ENCODE assay signal across 12 cellular contexts in genomic region chr1:184483101-184483813, GRCh38.
A peak's percentile ranks its signal among the peaks of the same experiment; 100 is the strongest.
DNase-seq lines count a peak whose midpoint lies in the region; ATAC-seq, FAIRE-seq and TF ChIP-seq lines count a peak whose summit lies in the region.
"Had no signal": no experiment of that assay in that cellular context is flagged by ENCODE, and none has a peak within 500 bp of the region (broad histone marks: within the 10 kb centered on the region; RNA-seq: fewer than 3 reads in every experiment).

No MANE protein-coding gene starts in this region.

- H3K27ac Mint-ChIP-seq in dendritic cell treated with granulocyte-macrophage colony-stimulating factor and Interleukin-4, amounts not matched to agents 40 ng/mL and 50 ng/mL, for 4 days: peak overlapping the region; percentile 75
- H3K27ac Mint-ChIP-seq in mesothelial cell of epicardium: peak overlapping the region; percentile 10
- H3K27ac Mint-ChIP-seq: activated naive CD4-positive, alpha-beta T cell treated with anti-CD3 and anti-CD28 coated beads, Interleukin-2, amount 50 U/mL, for 24 hours had no signal

- no peaks in the 10 kb centered on the region for H3K9me3 ChIP-seq in AG04450 (ENCODE audit: control insufficient read depth, insufficient read depth, low read length)
- H3K9me3 ChIP-seq: mucosa of descending colon had no signal

- POLR2A ChIA-PET in AG04450 (lab: Yijun Ruan, JAX): no interaction called here

- no peaks in the 10 kb centered on the region for H3K27me3 Mint-ChIP-seq in dendritic cell treated with granulocyte-macrophage colony-stimulating factor and Interleukin-4, amounts not matched to agents 40 ng/mL and 50 ng/mL, for 4 days
- H3K27me3 Mint-ChIP-seq in mesothelial cell of epicardium (ENCODE audit: low read depth): no peaks in the 10 kb centered on the region

- H3K27me3 ChIP-seq in AG04450 (ENCODE audit: control insufficient read depth, insufficient read depth, low read length): no peaks in the 10 kb centered on the region
- H3K27me3 ChIP-seq: BLaER1 treated with 17β-estradiol and CSF1 and Interleukin-3, amounts not matched to agents 10 nM and 100 nM had no signal

- H3K9me3 Mint-ChIP-seq in dendritic cell treated with granulocyte-macrophage colony-stimulating factor and Interleukin-4, amounts not matched to agents 40 ng/mL and 50 ng/mL, for 4 days: no peaks in the 10 kb centered on the region
- H3K9me3 Mint-ChIP-seq in mesothelial cell of epicardium: no peaks in the 10 kb centered on the region
- H3K9me3 Mint-ChIP-seq: activated naive CD4-positive, alpha-beta T cell treated with anti-CD3 and anti-CD28 coated beads, Interleukin-2, amount 50 U/mL, for 24 hours had no signal

- intact Hi-C loops in dendritic cell treated with granulocyte-macrophage colony-stimulating factor and Interleukin-4, amounts not matched to agents 40 ng/mL and 50 ng/mL, for 4 days (cut with micrococcal nuclease): loop anchor here (10.0 kb wide), 1 partner anchor 98 kb away; the partner anchor contains the start of gene C1orf21

- 0 out of 2 replicates have a peak, but pooled peaks have one; percentile 6 for TF ChIP-seq CTCF in AG04450 (IDR thresholded peaks at IDR 0.05; ENCODE audit: low read depth, low read length)
- TF ChIP-seq CTCF in LNCAP (IDR thresholded peaks at IDR 0.05): peak; percentile 38; the same call in 1 of the 2 replicates
- TF ChIP-seq CTCF in mesothelial cell of epicardium (IDR thresholded peaks at IDR 0.05; ENCODE audit: unreplicated experiment): no peak

- H3K4me3 Mint-ChIP-seq in dendritic cell treated with granulocyte-macrophage colony-stimulating factor and Interleukin-4, amounts not matched to agents 40 ng/mL and 50 ng/mL, for 4 days: no peak overlapping the region
- H3K4me3 Mint-ChIP-seq in mesothelial cell of epicardium: no peak overlapping the region
- H3K4me3 Mint-ChIP-seq: activated naive CD4-positive, alpha-beta T cell treated with anti-CD3 and anti-CD28 coated beads, Interleukin-2, amount 50 U/mL, for 24 hours had no signal

- CTCF ChIA-PET in AG04450 (lab: Charles Lee): interaction anchor here (1.6 kb wide), 1 partner anchor 96 kb away, joined by 4 read pairs; the partner anchor contains the start of gene C1orf21

- peak; percentile 55 for DNase-seq in AG04450 (ENCODE audit: low read depth, low spot score)
- DNase-seq in mesothelial cell of epicardium (ENCODE audit: low spot score in 2 of 2, unreplicated experiment in 2 of 2): no peak
- no peak for DNase-seq in H54 (ENCODE audit: insufficient read length, low spot score)
- no peak for DNase-seq in stimulated activated naive CD4-positive, alpha-beta T cell treated with Interleukin-2 at 50 U/mL for 16 hours (lab: John Stamatoyannopoulos, UW)
- no peak for DNase-seq in NCI-H146 treated with DMSO at 0.1 percent for 48 hours (lab: John Stamatoyannopoulos, UW; ENCODE audit: unreplicated experiment)

- TF ChIP-seq POLR2A in H54 (IDR thresholded peaks at IDR 0.05; ENCODE audit: low read depth, low read length): no peak

- FAIRE-seq in H54 (lab: Jason Lieb, UNC): no peak

- ATAC-seq in GM21381 (IDR thresholded peaks at IDR 0.05; ENCODE audit: unreplicated experiment): no peak
- ATAC-seq: mucosa of descending colon had no signal

- H3K4me1 Mint-ChIP-seq in dendritic cell treated with granulocyte-macrophage colony-stimulating factor and Interleukin-4, amounts not matched to agents 40 ng/mL and 50 ng/mL, for 4 days (ENCODE audit: low read depth): peaks cover 25% of the 10 kb centered on the region
- H3K4me1 Mint-ChIP-seq in mesothelial cell of epicardium: peaks cover 63% of the 10 kb centered on the region
- H3K4me1 Mint-ChIP-seq: activated naive CD4-positive, alpha-beta T cell treated with anti-CD3 and anti-CD28 coated beads, Interleukin-2, amount 50 U/mL, for 24 hours had no signal

- peak overlapping the region; percentile 3 for H3K27ac ChIP-seq in AG04450 (ENCODE audit: low read depth, low read length)
- H3K27ac ChIP-seq: BLaER1 treated with 17β-estradiol and CSF1 and Interleukin-3, amounts not matched to agents 10 nM and 100 nM; SK-N-MC had no signal

- no peak overlapping the region for H3K4me3 ChIP-seq in AG04450 (ENCODE audit: low read depth, low read length)
- H3K4me3 ChIP-seq: BLaER1 treated with 17β-estradiol and CSF1 and Interleukin-3, amounts not matched to agents 10 nM and 100 nM; mucosa of descending colon; SK-N-MC had no signal

- no peaks in the 10 kb centered on the region for H3K36me3 Mint-ChIP-seq in dendritic cell treated with granulocyte-macrophage colony-stimulating factor and Interleukin-4, amounts not matched to agents 40 ng/mL and 50 ng/mL, for 4 days (ENCODE audit: low read depth)
- H3K36me3 Mint-ChIP-seq in mesothelial cell of epicardium: peaks cover 5% of the 10 kb centered on the region
- H3K36me3 Mint-ChIP-seq: activated naive CD4-positive, alpha-beta T cell treated with anti-CD3 and anti-CD28 coated beads, Interleukin-2, amount 50 U/mL, for 24 hours had no signal
